37 cellular contexts compared by ENCODE assay signal in the genomic region with DNA sequence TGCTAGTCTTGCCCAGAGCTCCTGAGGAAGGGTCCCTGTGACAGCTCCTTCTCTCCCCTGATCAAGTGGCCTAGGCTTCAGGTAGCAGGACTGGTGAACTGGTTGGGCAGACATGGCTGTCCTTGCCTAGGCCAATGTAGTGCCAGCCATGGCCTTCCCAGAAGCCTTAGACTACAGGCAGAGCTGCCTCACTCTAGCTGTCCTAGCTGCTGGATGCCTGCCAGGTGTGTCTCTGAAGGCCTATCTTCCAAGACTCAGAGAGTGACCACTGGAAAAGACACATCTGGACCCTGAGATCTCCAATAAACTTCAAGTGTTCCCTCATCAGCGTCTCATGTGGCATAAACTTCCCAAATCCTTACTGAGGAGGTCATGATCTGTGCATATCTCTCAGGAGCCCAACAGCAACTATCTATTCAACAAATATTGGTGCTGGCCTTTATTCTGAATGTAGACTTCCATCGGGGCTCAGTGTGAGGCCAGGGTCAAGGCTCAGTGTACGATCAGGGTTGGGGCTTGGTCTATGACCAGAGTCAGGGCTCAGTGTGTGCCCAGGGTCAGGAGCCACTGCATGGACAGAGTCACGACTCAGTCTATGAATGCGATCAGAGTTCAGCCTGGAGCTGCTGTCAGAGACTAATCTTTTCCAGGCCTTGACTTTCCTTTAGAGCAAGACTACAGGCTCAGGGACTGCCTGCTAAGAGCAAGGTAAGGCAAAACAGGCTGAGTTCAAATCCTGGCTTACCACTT. TPM values are rescaled to one million over a fixed set of nuclear protein-coding genes. Genes with fewer than 3 reads are reported as not detected.
"Had no signal": no experiment of that assay in that cellular context is flagged by ENCODE, and none has a peak within 500 bp of the region (broad histone marks: within the 10 kb centered on the region; RNA-seq: fewer than 3 reads in every experiment).

No MANE protein-coding gene starts in this region.

- ATAC-seq: activated CD8-positive, alpha-beta T cell treated with anti-CD3 and anti-CD28 coated beads for 36 hours; activated T-cell treated with anti-CD3 and anti-CD28 coated beads, Interleukin-2, amount 50 U/mL, for 4 hours; activated T-cell treated with anti-CD3 and anti-CD28 coated beads, Interleukin-2, amount 50 U/mL, for 72 hours; activated T-helper 17 cell treated with anti-CD3 and anti-CD28 coated beads, Interleukin-2, amount 50 U/mL, for 72 hours; body of pancreas had no signal

- H3K36me3 ChIP-seq: adrenal gland, brain microvascular endothelial cell, breast epithelium had no signal

- H3K27me3 ChIP-seq: adrenal gland, body of pancreas, brain microvascular endothelial cell, breast epithelium had no signal

- H3K9me3 ChIP-seq: adrenal gland, body of pancreas, breast epithelium had no signal

- H3K4me3 ChIP-seq: adrenal gland, body of pancreas, breast epithelium had no signal

- H3K27ac ChIP-seq: adrenal gland, body of pancreas, brain microvascular endothelial cell, breast epithelium, VCaP had no signal

- FAIRE-seq: astrocyte, TTC549 had no signal

- DNase-seq: activated B cell treated with CpG ODN at 0.5 μM for 24 hours; activated CD4-positive, alpha-beta memory T cell treated with anti-CD3 and anti-CD28 coated beads for 36 hours; activated CD4-positive, alpha-beta T cell treated with anti-CD3 and anti-CD28 coated beads for 4 hours; activated CD4-positive, alpha-beta T cell treated with anti-CD3 and anti-CD28 coated beads, Interleukin-2, amount 10 ng/mL, durations not matched to agents 24 days and 14 days; activated CD4-positive, alpha-beta T cell treated with anti-CD3 and anti-CD28 coated beads, Interleukin-2, amount 50 U/mL, for 1 hour; activated CD4-positive, alpha-beta T cell treated with anti-CD3 and anti-CD28 coated beads, Interleukin-2, amount 50 U/mL, for 4 hours; activated CD4-positive, CD25-positive, alpha-beta regulatory T cell treated with anti-CD3 and anti-CD28 coated beads, Interleukin-2, amount 50 U/mL, for 72 hours; activated CD8-positive, alpha-beta memory T cell treated with anti-CD3 and anti-CD28 coated beads, Interleukin-2, amount 50 U/mL, for 4 hours; activated CD8-positive, alpha-beta T cell treated with anti-CD3 and anti-CD28 coated beads for 36 hours; activated effector memory CD4-positive, alpha-beta T cell treated with anti-CD3 and anti-CD28 coated beads, Interleukin-2, amount 50 U/mL, for 16 hours; activated gamma-delta T cell treated with Interleukin-2 at 50 U/mL for 16 hours; activated naive CD4-positive, alpha-beta T cell; activated naive CD4-positive, alpha-beta T cell treated with anti-CD3 and anti-CD28 coated beads for 36 hours; activated naive CD4-positive, alpha-beta T cell treated with anti-CD3 and anti-CD28 coated beads, Interleukin-2, amount 50 U/mL, for 16 hours; activated naive CD8-positive, alpha-beta T cell treated with anti-CD3 and anti-CD28 coated beads for 36 hours; activated T-cell treated with anti-CD3 and anti-CD28 coated beads for 4 hours; activated T-cell treated with anti-CD3 and anti-CD28 coated beads, Interleukin-2, amount 50 U/mL, for 1 hour; activated T-cell treated with anti-CD3 and anti-CD28 coated beads, Interleukin-2, amount 50 U/mL, for 4 hours; activated T-cell treated with anti-CD3 and anti-CD28 coated beads, Interleukin-2, amount 50 U/mL, for 72 hours; amniotic stem cell; aorta; body of pancreas; brain microvascular endothelial cell; central memory CD4-positive, alpha-beta T cell; SW 1271; T-helper 1 cell; T-helper 2 cell; T-helper 9 cell had no signal

- H3K4me1 ChIP-seq: adrenal gland, breast epithelium had no signal

RNA-seq across cellular contexts. Expression of gene INSYN1, which starts 36.5 kb away (rescaled TPM):
- total RNA-seq: activated B cell treated with CpG ODN at 0.5 μM for 24 hours; activated CD4-positive, alpha-beta memory T cell treated with anti-CD3 and anti-CD28 coated beads for 36 hours; activated CD4-positive, alpha-beta T cell treated with anti-CD3 and anti-CD28 coated beads, Interleukin-2, amount 10 ng/mL, durations not matched to agents 24 days and 14 days; activated CD8-positive, alpha-beta memory T cell treated with anti-CD3 and anti-CD28 coated beads for 36 hours; activated CD8-positive, alpha-beta T cell treated with anti-CD3 and anti-CD28 coated beads for 36 hours; activated naive CD4-positive, alpha-beta T cell treated with anti-CD3 and anti-CD28 coated beads for 36 hours; activated naive CD4-positive, alpha-beta T cell treated with anti-CD3 and anti-CD28 coated beads, Interleukin-2, amount 50 U/mL, for 72 hours; activated naive CD8-positive, alpha-beta T cell treated with anti-CD3 and anti-CD28 coated beads for 36 hours; activated T-cell treated with anti-CD3 and anti-CD28 coated beads, Interleukin-2, amount 50 U/mL, for 4 hours; activated T-cell treated with anti-CD3 and anti-CD28 coated beads, Interleukin-2, amount 50 U/mL, for 72 hours; activated T-helper 1 cell treated with anti-CD3 and anti-CD28 coated beads, Interleukin-12 subunit alpha, Interleukin-12 subunit beta, Interleukin-2, Interleukin-4 antibody, amounts not matched to agents 30 ng/mL and 10 ng/mL and 1 ng/mL, durations not matched to agents 14 hours and 24 hours and 36 hours; activated T-helper 17 cell treated with anti-CD3 and anti-CD28 coated beads, Interleukin-2, amount 50 U/mL, for 72 hours had no signal
